In genomic region chr19:35908977-35909683, GRCh38 we compare ENCODE assay signal across 9 cellular contexts. TPM values are rescaled to one million over a fixed set of nuclear protein-coding genes. Genes with fewer than 3 reads are reported as not detected.
A peak's percentile ranks its signal among the peaks of the same experiment; 100 is the strongest.
DNase-seq lines count a peak whose midpoint lies in the region; ATAC-seq, FAIRE-seq and TF ChIP-seq lines count a peak whose summit lies in the region.
"Had no signal": no experiment of that assay in that cellular context is flagged by ENCODE, and none has a peak within 500 bp of the region (broad histone marks: within the 10 kb centered on the region; RNA-seq: fewer than 3 reads in every experiment).

No MANE protein-coding gene starts in this region.

- H3K27me3 Mint-ChIP-seq in activated T-cell treated with anti-CD3 and anti-CD28 coated beads, Interleukin-2, amount 50 U/mL, for 4 hours (ENCODE audit: low read depth) = no peaks in the 10 kb centered on the region
- H3K27me3 Mint-ChIP-seq in activated T-cell treated with anti-CD3 and anti-CD28 coated beads, Interleukin-2, amount 50 U/mL, for 72 hours (ENCODE audit: low read depth) = no peaks in the 10 kb centered on the region
- no peaks in the 10 kb centered on the region for H3K27me3 Mint-ChIP-seq in activated B cell treated with CpG ODN at 0.5 μM for 24 hours

- no peaks in the 10 kb centered on the region for H3K36me3 Mint-ChIP-seq in activated T-cell treated with anti-CD3 and anti-CD28 coated beads, Interleukin-2, amount 50 U/mL, for 4 hours (ENCODE audit: insufficient read depth)
- H3K36me3 Mint-ChIP-seq in activated T-cell treated with anti-CD3 and anti-CD28 coated beads, Interleukin-2, amount 50 U/mL, for 72 hours (ENCODE audit: insufficient read depth in 2 of 2) = no peaks in the 10 kb centered on the region
- no peaks in the 10 kb centered on the region for H3K36me3 Mint-ChIP-seq in activated B cell treated with CpG ODN at 0.5 μM for 24 hours (ENCODE audit: low read depth)

- intact Hi-C loops in activated B cell treated with CpG ODN at 0.5 μM for 24 hours (cut with micrococcal nuclease) (loop anchor here (1.0 to 10.0 kb wide), 2 partner anchors 9 to 574 kb away; partner anchors contain the start of gene NFKBID), lower lobe of right lung (cut with DNase I) (no loop called here)

- no peak for TF ChIP-seq CTCF in activated B cell treated with CpG ODN at 0.5 μM for 24 hours (IDR thresholded peaks at IDR 0.05)
- no peak for TF ChIP-seq CTCF in lower lobe of right lung (IDR thresholded peaks at IDR 0.05)
- TF ChIP-seq CTCF in upper lobe of left lung (IDR thresholded peaks at IDR 0.05) = no peak

- peaks cover 12% of the 10 kb centered on the region for H3K4me1 ChIP-seq in lower lobe of right lung
- peaks cover 0 to 16% (median 10%) of the 10 kb centered on the region in 4 donors for H3K4me1 ChIP-seq in upper lobe of left lung

- H3K36me3 ChIP-seq in lower lobe of right lung (no peaks in the 10 kb centered on the region), upper lobe of left lung (no peaks in the 10 kb centered on the region)

- WGBS in upper lobe of left lung, 2 donors = 55 to 61% methylated on average over 9 to 10 of the region's 10 CpGs

- peak overlapping the region; percentile 85 for H3K27ac ChIP-seq in lower lobe of right lung
- peak overlapping the region; percentile 82 to 93 (median 88) for H3K27ac ChIP-seq in upper lobe of left lung

- DNase-seq in activated T-cell treated with anti-CD3 and anti-CD28 coated beads, Interleukin-2, amount 50 U/mL, for 4 hours = no peak
- DNase-seq in activated T-cell treated with anti-CD3 and anti-CD28 coated beads, Interleukin-2, amount 50 U/mL, for 72 hours = no peak
- DNase-seq in activated B cell treated with CpG ODN at 0.5 μM for 24 hours = peak; percentile 70
- peak; percentile 93 for DNase-seq in lower lobe of right lung
- peak; percentile 48 to 90 for DNase-seq in upper lobe of left lung
- no peak for DNase-seq in RCC 7860 (ENCODE audit: low spot score)
- no peak for DNase-seq in GOT3 (lab: John Stamatoyannopoulos, UW)

- peaks cover 4% of the 10 kb centered on the region for H3K27me3 ChIP-seq in lower lobe of right lung (ENCODE audit: low read depth)
- no peaks in the 10 kb centered on the region for H3K27me3 ChIP-seq in upper lobe of left lung

- peaks cover 32% of the 10 kb centered on the region for H3K4me1 Mint-ChIP-seq in activated T-cell treated with anti-CD3 and anti-CD28 coated beads, Interleukin-2, amount 50 U/mL, for 4 hours (ENCODE audit: low read depth)
- peaks cover 45% of the 10 kb centered on the region for H3K4me1 Mint-ChIP-seq in activated T-cell treated with anti-CD3 and anti-CD28 coated beads, Interleukin-2, amount 50 U/mL, for 72 hours (ENCODE audit: low read depth)
- peaks cover 71% of the 10 kb centered on the region for H3K4me1 Mint-ChIP-seq in activated B cell treated with CpG ODN at 0.5 μM for 24 hours

- H3K4me3 ChIP-seq in lower lobe of right lung = peak overlapping the region; percentile 52
- H3K4me3 ChIP-seq in upper lobe of left lung = peak overlapping the region in 1 of 4 donors; percentile 45

- CTCF ChIA-PET in activated B cell treated with CpG ODN at 0.5 μM for 24 hours (lab: Charles Lee) = no interaction called here

- no peak for ATAC-seq in activated T-cell treated with anti-CD3 and anti-CD28 coated beads, Interleukin-2, amount 50 U/mL, for 4 hours
- ATAC-seq in activated T-cell treated with anti-CD3 and anti-CD28 coated beads, Interleukin-2, amount 50 U/mL, for 72 hours (replicated peaks in 1 of 2) = no peak
- ATAC-seq in activated B cell treated with CpG ODN at 0.5 μM for 24 hours (ENCODE audit: low read depth) (peak; percentile 83), lower lobe of right lung (peak; percentile 85 to 94), upper lobe of left lung (ENCODE audit: low FRiP score in 2 of 2) (peak; percentile 90 to 91), GM21381 (IDR thresholded peaks at IDR 0.05; ENCODE audit: unreplicated experiment) (no peak)

- H3K9me3 Mint-ChIP-seq in activated T-cell treated with anti-CD3 and anti-CD28 coated beads, Interleukin-2, amount 50 U/mL, for 4 hours = no peaks in the 10 kb centered on the region
- no peaks in the 10 kb centered on the region for H3K9me3 Mint-ChIP-seq in activated T-cell treated with anti-CD3 and anti-CD28 coated beads, Interleukin-2, amount 50 U/mL, for 72 hours
- H3K9me3 Mint-ChIP-seq in activated B cell treated with CpG ODN at 0.5 μM for 24 hours = no peaks in the 10 kb centered on the region

- H3K4me3 Mint-ChIP-seq in activated T-cell treated with anti-CD3 and anti-CD28 coated beads, Interleukin-2, amount 50 U/mL, for 4 hours = peak overlapping the region; percentile 5
- H3K4me3 Mint-ChIP-seq in activated T-cell treated with anti-CD3 and anti-CD28 coated beads, Interleukin-2, amount 50 U/mL, for 72 hours = peak overlapping the region in 1 of 2 donors; percentile 29
- H3K4me3 Mint-ChIP-seq in activated B cell treated with CpG ODN at 0.5 μM for 24 hours = peak overlapping the region; percentile 67

- no peak overlapping the region for H3K27ac Mint-ChIP-seq in activated T-cell treated with anti-CD3 and anti-CD28 coated beads, Interleukin-2, amount 50 U/mL, for 72 hours
- peak overlapping the region; percentile 81 for H3K27ac Mint-ChIP-seq in activated B cell treated with CpG ODN at 0.5 μM for 24 hours

- TF ChIP-seq EP300 in upper lobe of left lung (IDR thresholded peaks at IDR 0.05) = peak in 2 of 4 donors; percentile 53 to 61

- peak in 1 of 4 donors; percentile 77 for TF ChIP-seq POLR2A in upper lobe of left lung (IDR thresholded peaks at IDR 0.05)

- POLR2A ChIA-PET in activated B cell treated with CpG ODN at 0.5 μM for 24 hours (lab: Charles Lee) = interaction anchor here (0.6 to 2.0 kb wide), 7 partner anchors 9 to 208 kb away, joined by 3 to 25 read pairs (median 8); partner anchors contain the start of gene NFKBID

- FAIRE-seq in RCC 7860 (lab: Jason Lieb, UNC) = no peak

- H3K9me3 ChIP-seq in lower lobe of right lung (no peaks in the 10 kb centered on the region), upper lobe of left lung (no peaks in the 10 kb centered on the region)

RNA-seq across cellular contexts. Expression of gene TYROBP, which starts 1.0 kb away (rescaled TPM):
- under 1 TPM in 2 of 3 donors, not detected in 1; 0.52 to 0.69 TPM for total RNA-seq in activated T-cell treated with anti-CD3 and anti-CD28 coated beads, Interleukin-2, amount 50 U/mL, for 4 hours
- 1 to 10 TPM in 1 of 2 donors, not detected in 1; 1.3 TPM for total RNA-seq in activated T-cell treated with anti-CD3 and anti-CD28 coated beads, Interleukin-2, amount 50 U/mL, for 72 hours
- total RNA-seq in activated B cell treated with CpG ODN at 0.5 μM for 24 hours (0.83 TPM in 1 of 2 replicates, not detected in the other), lower lobe of right lung (460 TPM), upper lobe of left lung (100 to 1,000 TPM; 131 to 532 (median 345) TPM)
- total RNA-seq: MCF 10A had no signal

RNA-seq across cellular contexts. Expression of gene HCST, which starts 6.8 kb away (rescaled TPM):
- 10 to 100 TPM; 22.6 to 37.1 (median 24.0) TPM for total RNA-seq in activated T-cell treated with anti-CD3 and anti-CD28 coated beads, Interleukin-2, amount 50 U/mL, for 4 hours
- total RNA-seq in activated T-cell treated with anti-CD3 and anti-CD28 coated beads, Interleukin-2, amount 50 U/mL, for 72 hours = 10 to 100 TPM; 56.1 to 71.9 TPM
- total RNA-seq in activated B cell treated with CpG ODN at 0.5 μM for 24 hours = 2.9 and 3.5 TPM in 2 replicates
- total RNA-seq in lower lobe of right lung = 43.3 TPM
- 10 to 100 TPM in 5 of 6 donors, not detected in 1; 10.2 to 40.8 (median 19.9) TPM for total RNA-seq in upper lobe of left lung
- total RNA-seq: MCF 10A had no signal

RNA-seq across cellular contexts. Expression of gene NFKBID, which starts 8.8 kb away (rescaled TPM):
- total RNA-seq in activated T-cell treated with anti-CD3 and anti-CD28 coated beads, Interleukin-2, amount 50 U/mL, for 4 hours = 100 to 1,000 TPM; 138 to 149 (median 142) TPM
- 10 to 100 TPM; 51.5 to 63.1 TPM for total RNA-seq in activated T-cell treated with anti-CD3 and anti-CD28 coated beads, Interleukin-2, amount 50 U/mL, for 72 hours
- 120 and 143 TPM in 2 replicates for total RNA-seq in activated B cell treated with CpG ODN at 0.5 μM for 24 hours
- total RNA-seq in lower lobe of right lung = 17.2 TPM
- total RNA-seq in upper lobe of left lung = 10 to 100 TPM in 5 of 6 donors, 1 to 10 TPM in 1; 8.8 to 65.0 (median 23.6) TPM

RNA-seq across cellular contexts. Expression of gene LRFN3, which starts 27.0 kb away (rescaled TPM):
- total RNA-seq in activated T-cell treated with anti-CD3 and anti-CD28 coated beads, Interleukin-2, amount 50 U/mL, for 4 hours = 10 to 100 TPM; 14.1 to 15.3 (median 14.4) TPM
- total RNA-seq in activated T-cell treated with anti-CD3 and anti-CD28 coated beads, Interleukin-2, amount 50 U/mL, for 72 hours = 1 to 10 TPM; 6.4 to 8.5 TPM
- total RNA-seq in activated B cell treated with CpG ODN at 0.5 μM for 24 hours (1.8 TPM in 2 replicates), lower lobe of right lung (14.6 TPM), upper lobe of left lung (10 to 100 TPM in 4 of 6 donors, 1 to 10 TPM in 2; 6.3 to 17.2 (median 11.8) TPM)

RNA-seq across cellular contexts. Expression of gene APLP1, which starts 40.8 kb away (rescaled TPM):
- total RNA-seq in activated T-cell treated with anti-CD3 and anti-CD28 coated beads, Interleukin-2, amount 50 U/mL, for 4 hours = under 1 TPM in 2 of 3 donors, not detected in 1; 0.24 to 0.34 TPM
- total RNA-seq in activated T-cell treated with anti-CD3 and anti-CD28 coated beads, Interleukin-2, amount 50 U/mL, for 72 hours = 1 to 10 TPM; 2.4 to 7.7 TPM
- total RNA-seq in activated B cell treated with CpG ODN at 0.5 μM for 24 hours (not detected in 2 replicates), lower lobe of right lung (2.1 TPM), upper lobe of left lung (10 to 100 TPM in 1 of 6 donors, 1 to 10 TPM in 4, not detected in 1; 1.5 to 22.8 (median 5.2) TPM)

Comparison
In these comparisons a context has a peak if more than half of its experiments do, and no peak if none do; other contexts are left out.
1. ATAC-seq: peak in activated B cell treated with CpG ODN at 0.5 μM for 24 hours (single experiment), lower lobe of right lung (2 of 2) and upper lobe of left lung (2 of 2); none in activated T-cell treated with anti-CD3 and anti-CD28 coated beads, Interleukin-2, amount 50 U/mL, for 4 hours (0 of 2), activated T-cell treated with anti-CD3 and anti-CD28 coated beads, Interleukin-2, amount 50 U/mL, for 72 hours (0 of 2) and GM21381 (single experiment).
2. DNase-seq: peak in activated B cell treated with CpG ODN at 0.5 μM for 24 hours (single experiment), lower lobe of right lung (single experiment) and upper lobe of left lung (2 of 2); none in activated T-cell treated with anti-CD3 and anti-CD28 coated beads, Interleukin-2, amount 50 U/mL, for 4 hours (single experiment), activated T-cell treated with anti-CD3 and anti-CD28 coated beads, Interleukin-2, amount 50 U/mL, for 72 hours (0 of 2), RCC 7860 (single experiment) and GOT3 (single experiment).
3. RNA of gene TYROBP, which starts 1.0 kb away (total RNA-seq): 131 to 532 TPM in upper lobe of left lung and 460 TPM in lower lobe of right lung (single experiment); 1.3 TPM in activated T-cell treated with anti-CD3 and anti-CD28 coated beads, Interleukin-2, amount 50 U/mL, for 72 hours, 0.52 to 0.69 TPM in activated T-cell treated with anti-CD3 and anti-CD28 coated beads, Interleukin-2, amount 50 U/mL, for 4 hours and 0.83 TPM in activated B cell treated with CpG ODN at 0.5 μM for 24 hours; every median in the first group is over 10 times any median in the second.